ENCODE assay signal across 20 cellular contexts in genomic region chr10:11773777-11774441, GRCh38.
"Had no signal": no experiment of that assay in that cellular context is flagged by ENCODE, and none has a peak within 500 bp of the region (broad histone marks: within the 10 kb centered on the region; RNA-seq: fewer than 3 reads in every experiment).

No MANE protein-coding gene starts in this region.

- DNase-seq: cerebellar nuclear complex; effector memory CD8-positive, alpha-beta T cell; foreskin melanocyte; heart left ventricle; hypothalamus; kidney glomerular epithelial cell; natural killer cell; nucleus accumbens; ovary; stimulated activated CD4-positive, alpha-beta T cell treated with anti-CD3 and anti-CD28 coated beads, Interleukin-4, amount 100 ng/mL, for 1 hour; stimulated activated CD8-positive, alpha-beta memory T cell treated with anti-CD3 and anti-CD28 coated beads, Interleukin-4, amount 100 ng/mL, for 48 hours; testis; transverse colon had no signal

- H3K9me3 ChIP-seq: heart left ventricle, ovary, right atrium auricular region, testis, transverse colon had no signal

- ATAC-seq: effector memory CD8-positive, alpha-beta T cell; heart left ventricle; left lobe of liver; natural killer cell; stimulated activated effector memory CD8-positive, alpha-beta T cell treated with anti-CD3 and anti-CD28 coated beads, Interleukin-12 subunit alpha, Interleukin-12 subunit beta, amount 100 ng/mL, for 72 hours had no signal

- H3K4me1 ChIP-seq: heart left ventricle, neural progenitor cell, right atrium auricular region, testis, transverse colon had no signal

- H3K36me3 ChIP-seq: heart left ventricle, neural progenitor cell, ovary, right atrium auricular region, transverse colon had no signal

- H3K27me3 ChIP-seq: neural progenitor cell, ovary, right atrium auricular region, testis, transverse colon had no signal

- FAIRE-seq: colon, islet of Langerhans had no signal

- H3K27ac ChIP-seq: heart left ventricle, neural progenitor cell, ovary, right atrium auricular region, testis, transverse colon had no signal

- H3K4me3 ChIP-seq: heart left ventricle, neural progenitor cell, ovary, right atrium auricular region, smooth muscle cell, testis, transverse colon had no signal
